22 cellular contexts compared by ENCODE assay signal in genomic region chr9:130378875-130379648, GRCh38.
DNase-seq lines count a peak whose midpoint lies in the region; ATAC-seq, FAIRE-seq and TF ChIP-seq lines count a peak whose summit lies in the region.
"Had no signal": no experiment of that assay in that cellular context is flagged by ENCODE, and none has a peak within 500 bp of the region (broad histone marks: within the 10 kb centered on the region; RNA-seq: fewer than 3 reads in every experiment).

No MANE protein-coding gene starts in this region.

- H2AK5ac ChIP-seq in mesenchymal stem cell (ENCODE audit: low read length, severe bottlenecking), result no peak overlapping the region

- no peak overlapping the region for H3K9ac ChIP-seq in K562 (ENCODE audit: insufficient read depth in 1 of 2, low read depth in 2 of 2, low read length in 2 of 2)
- H3K9ac ChIP-seq in mesenchymal stem cell (ENCODE audit: low read length), result no peak overlapping the region
- no peak overlapping the region for H3K9ac ChIP-seq in neural progenitor cell
- H3K9ac ChIP-seq: GM23248 had no signal

- H3K36me3 ChIP-seq in K562 (ENCODE audit: control insufficient read depth, insufficient read depth, low read length) (no peaks in the 10 kb centered on the region), mesenchymal stem cell (ENCODE audit: control insufficient read depth in 1 of 2, insufficient read depth in 2 of 2, low read depth in 1 of 2, low read length in 2 of 2) (no peaks in the 10 kb centered on the region), neural progenitor cell (no peaks in the 10 kb centered on the region)

- H3K4me1 Mint-ChIP-seq in neural progenitor cell, result peaks cover 6% of the 10 kb centered on the region
- H3K4me1 Mint-ChIP-seq: CD4-positive, alpha-beta memory T cell; H9 had no signal

- no peaks in the 10 kb centered on the region for H3K36me3 Mint-ChIP-seq in neural progenitor cell
- H3K36me3 Mint-ChIP-seq: CD4-positive, alpha-beta memory T cell had no signal

- no peak overlapping the region for H3K27ac Mint-ChIP-seq in neural progenitor cell
- H3K27ac Mint-ChIP-seq: CD4-positive, alpha-beta memory T cell; H9; HFFc6 had no signal

- H3K9me3 ChIP-seq in K562 (replicated peaks; ENCODE audit: control insufficient read depth, insufficient read depth, low read depth, low read length) (no peaks in the 10 kb centered on the region), mesenchymal stem cell (ENCODE audit: control insufficient read depth, low read length) (no peaks in the 10 kb centered on the region), neural progenitor cell (ENCODE audit: low read depth) (no peaks in the 10 kb centered on the region)

- 2% methylated on average over 18 of the region's 20 CpGs for WGBS in K562 (ENCODE audit: insufficient coverage, low coverage, missing lambda C conversion rate)
- 94% methylated on average over 20 of the region's 20 CpGs for WGBS in mesenchymal stem cell

- H3K4me3 ChIP-seq in K562 (no peak overlapping the region), mesenchymal stem cell (ENCODE audit: insufficient read depth in 1 of 2, low read depth in 1 of 2, low read length in 2 of 2) (no peak overlapping the region), neural progenitor cell (no peak overlapping the region)
- H3K4me3 ChIP-seq: GM23248 had no signal

- ATAC-seq in K562, result no peak
- ATAC-seq: HCT116 had no signal

- DNase-seq in NCI-H146 treated with DMSO at 0.1 percent for 48 hours (lab: John Stamatoyannopoulos, UW; ENCODE audit: unreplicated experiment) (peak; percentile 14), NCI-H146 (lab: John Stamatoyannopoulos, UW) (no peak), K562 (ENCODE audit: extremely low read depth in 1 of 4, low spot score in 3 of 4) (no peak), mesenchymal stem cell (no peak), posterior vena cava (ENCODE audit: low spot score) (peak; percentile 75), AG08396 (ENCODE audit: low spot score) (no peak), NCI-H510A treated with DMSO at 0.1 percent for 48 hours (lab: John Stamatoyannopoulos, UW) (no peak), neural progenitor cell (ENCODE audit: low spot score) (no peak)
- DNase-seq: C1 segment of cervical spinal cord; Calu3; CD4-positive, alpha-beta memory T cell; COR-L47; DMS53; DMS79 treated with DMSO at 0.1 percent for 48 hours; GF-D8; GM23248; H9; HFFc6 had no signal

- no peak overlapping the region for H2BK15ac ChIP-seq in mesenchymal stem cell (ENCODE audit: low read depth, poor library complexity, severe bottlenecking)

- peak overlapping the region; percentile 15 for H4K91ac ChIP-seq in mesenchymal stem cell (ENCODE audit: low read length)

- H3K9me3 Mint-ChIP-seq in neural progenitor cell, result no peaks in the 10 kb centered on the region
- H3K9me3 Mint-ChIP-seq: CD4-positive, alpha-beta memory T cell; H9; HFFc6 had no signal

- H2BK5ac ChIP-seq in mesenchymal stem cell (ENCODE audit: low read depth, low read length, poor library complexity, severe bottlenecking), result no peak overlapping the region

- peaks cover 0 to 5% of the 10 kb centered on the region in 2 experiments; a peak in 2 of 5 replicates for H3K4me1 ChIP-seq in K562 (replicated peaks in 1 of 2; ENCODE audit: control insufficient read depth in 2 of 2, insufficient read depth in 2 of 2, low read length in 2 of 2)
- peaks cover 3% of the 10 kb centered on the region for H3K4me1 ChIP-seq in mesenchymal stem cell (ENCODE audit: control insufficient read depth, insufficient read depth, low read depth, low read length)
- H3K4me1 ChIP-seq in neural progenitor cell, result no peaks in the 10 kb centered on the region

- H3K79me1 ChIP-seq in mesenchymal stem cell (replicated peaks; ENCODE audit: low read length, poor library complexity, severe bottlenecking), result no peaks in the 10 kb centered on the region

- no peaks in the 10 kb centered on the region for H3K9me1 ChIP-seq in K562 (ENCODE audit: control insufficient read depth, insufficient read depth, low read length)

- H3K23ac ChIP-seq in mesenchymal stem cell (ENCODE audit: low read length in 2 of 2), result no peak overlapping the region

- no peak for FAIRE-seq in K562 (lab: Jason Lieb, UNC)
- FAIRE-seq: A204.1, GM12892 had no signal

- H3K14ac ChIP-seq in mesenchymal stem cell (ENCODE audit: low read length in 2 of 2), result no peak overlapping the region

- POLR2A ChIA-PET in K562 (lab: Yijun Ruan, JAX), result interaction anchor here (0.8 kb wide), 1 partner anchor 9 kb away, joined by 3 read pairs; no protein-coding TSS in a partner anchor

- no peak overlapping the region for H3K18ac ChIP-seq in mesenchymal stem cell (ENCODE audit: low read depth in 1 of 2, low read length in 2 of 2)

- no peaks in the 10 kb centered on the region for H3F3A ChIP-seq in neural progenitor cell (ENCODE audit: low read depth)

- no peak overlapping the region for H2BK12ac ChIP-seq in mesenchymal stem cell (ENCODE audit: low read length in 2 of 2)

- H3K27me3 ChIP-seq in K562 (ENCODE audit: control insufficient read depth in 2 of 2, insufficient read depth in 2 of 2, low read length in 2 of 2), result peaks cover 13 to 60% of the 10 kb centered on the region in 2 experiments
- H3K27me3 ChIP-seq in mesenchymal stem cell (ENCODE audit: control insufficient read depth in 1 of 2, insufficient read depth in 1 of 2, low read length in 2 of 2), result peaks cover 5 to 55% of the 10 kb centered on the region in 2 experiments
- no peaks in the 10 kb centered on the region for H3K27me3 ChIP-seq in neural progenitor cell

- H3K4me2 ChIP-seq in K562 (ENCODE audit: insufficient read depth, low read length) (no peak overlapping the region), mesenchymal stem cell (ENCODE audit: low read length, poor library complexity, severe bottlenecking) (no peak overlapping the region), neural progenitor cell (no peak overlapping the region)

- H3K4me3 Mint-ChIP-seq in neural progenitor cell, result no peak overlapping the region
- H3K4me3 Mint-ChIP-seq: CD4-positive, alpha-beta memory T cell; H9; HFFc6 had no signal

- in situ Hi-C loops in K562 (cut with MboI), result no loop called here

- H2BK120ac ChIP-seq in mesenchymal stem cell (ENCODE audit: low read depth, low read length), result no peak overlapping the region

- TF ChIP-seq POLR2A in K562 (conservative IDR thresholded peaks at IDR 0.05), result no peak

- H3K27ac ChIP-seq in K562 (ENCODE audit: extremely low read depth, low read depth, low read length) (no peak overlapping the region), mesenchymal stem cell (ENCODE audit: low read length, poor library complexity, severe bottlenecking) (no peak overlapping the region), neural progenitor cell (no peak overlapping the region)
- H3K27ac ChIP-seq: 22Rv1, GM23248 had no signal

- no peaks in the 10 kb centered on the region for H3K79me2 ChIP-seq in K562 (ENCODE audit: control insufficient read depth, insufficient read depth, low read length)
- H3K79me2 ChIP-seq in neural progenitor cell (ENCODE audit: low read depth), result no peaks in the 10 kb centered on the region

- TF ChIP-seq CTCF in K562 (IDR thresholded peaks at IDR 0.05 in 2 of 3, conservative IDR thresholded peaks at IDR 0.05 in 1 of 3; ENCODE audit: insufficient read depth in 2 of 3, low read depth in 1 of 3, low read length in 3 of 3), result no peak
- no peak for TF ChIP-seq CTCF in neural progenitor cell (IDR thresholded peaks at IDR 0.05)

- CTCF ChIA-PET in K562 (lab: Yijun Ruan, JAX; ENCODE audit: low intra/inter-chr PET ratio), result no interaction called here

- H4K20me1 ChIP-seq in K562 (replicated peaks; ENCODE audit: control insufficient read depth, insufficient read depth, low read length) (peaks cover 10% of the 10 kb centered on the region), neural progenitor cell (ENCODE audit: low read depth) (no peaks in the 10 kb centered on the region)

- intact Hi-C loops in K562 (cut with micrococcal nuclease) (no loop called here), posterior vena cava (cut with DNase I) (no loop called here)

- no peak overlapping the region for H4K8ac ChIP-seq in mesenchymal stem cell (ENCODE audit: low read length)

- no peak for TF ChIP-seq EP300 in K562 (IDR thresholded peaks at IDR 0.05; ENCODE audit: low read length)

- H2AFZ ChIP-seq in K562 (ENCODE audit: low read depth, low read length) (no peak overlapping the region), mesenchymal stem cell (ENCODE audit: low read depth, low read length) (no peak overlapping the region), neural progenitor cell (replicated peaks) (no peak overlapping the region)
- H2AFZ ChIP-seq: GM23248 had no signal

- no TSS peak for BruUV-seq in K562 (replicated peaks; lab: Mats Ljungman, UMichigan)

- H3K4ac ChIP-seq in mesenchymal stem cell (ENCODE audit: low read depth in 1 of 2, low read length in 2 of 2), result no peak overlapping the region

- peaks cover 16% of the 10 kb centered on the region for H3K27me3 Mint-ChIP-seq in neural progenitor cell (ENCODE audit: insufficient read depth, low read depth)

- TF ChIP-seq RAD21 in K562 (CRISPR knock-in tag; conservative IDR thresholded peaks at IDR 0.05 in 1 of 2, IDR thresholded peaks at IDR 0.05 in 1 of 2), result no peak

TF ChIP-seq in K562, 482 proteins besides CTCF, POLR2A, EP300 and RAD21 (continues in another document):
- TF ChIP-seq ETS1 (conservative IDR thresholded peaks at IDR 0.05; ENCODE audit: control insufficient read depth, low read depth, low read length) (no peak), RBM25 (IDR thresholded peaks at IDR 0.05; ENCODE audit: low read depth, low read length, severe bottlenecking) (peak; percentile 5), ZNF398 (CRISPR knock-in tag; IDR thresholded peaks at IDR 0.05) (no peak)

Comparison
In these comparisons a context has a peak if more than half of its experiments do, and no peak if none do; other contexts are left out.
1. DNase-seq: peak in NCI-H146 treated with DMSO at 0.1 percent for 48 hours (single experiment) and posterior vena cava (single experiment); none in NCI-H146 (single experiment), K562 (0 of 4), mesenchymal stem cell (single experiment), AG08396 (single experiment), NCI-H510A treated with DMSO at 0.1 percent for 48 hours (single experiment) and neural progenitor cell (single experiment).